Comparison of ENCODE assay signal across 11 cellular contexts in the genomic region with DNA sequence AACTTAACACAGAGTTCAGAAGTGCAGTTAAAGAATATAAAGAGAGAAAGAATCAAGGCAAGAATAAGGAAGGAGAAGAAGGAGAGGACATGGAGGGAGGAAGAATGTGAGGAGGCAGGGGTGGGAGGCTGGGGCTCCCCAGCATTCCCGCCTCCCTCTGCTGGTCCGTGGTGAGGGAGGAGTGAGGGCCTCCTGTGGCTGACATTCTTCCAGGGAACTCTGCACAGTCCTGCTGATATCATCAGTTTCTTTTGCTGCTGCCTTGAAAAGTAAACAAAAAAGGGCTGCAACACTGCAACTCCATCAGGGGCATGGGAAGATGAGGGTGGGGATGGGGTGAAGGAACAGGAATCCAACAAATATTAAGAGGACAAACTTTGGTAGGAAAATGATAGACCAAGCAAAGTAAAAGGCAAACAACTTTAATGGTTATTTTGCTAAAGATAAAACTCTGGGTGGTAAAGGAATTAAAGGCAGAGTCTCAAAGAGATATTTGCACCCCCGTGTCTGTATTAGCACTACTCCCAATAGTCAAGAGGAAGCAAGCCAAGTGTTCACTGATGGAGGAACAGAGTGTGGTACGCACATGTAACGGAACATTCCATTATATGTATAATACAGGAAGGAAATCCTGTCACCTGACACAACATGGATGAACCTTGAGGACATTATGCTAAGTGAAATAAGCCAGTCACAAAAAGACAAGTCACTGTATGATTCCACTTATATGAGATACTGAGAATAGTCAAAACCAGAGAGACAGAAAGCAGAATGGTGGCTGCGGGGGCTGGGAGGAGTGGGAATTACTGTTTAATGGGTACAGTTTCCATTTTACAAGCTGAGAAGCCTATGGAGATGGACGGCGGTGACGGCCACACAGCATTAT. TPM values are rescaled to one million over a fixed set of nuclear protein-coding genes. Genes with fewer than 3 reads are reported as not detected.
DNase-seq lines count a peak whose midpoint lies in the region; ATAC-seq and TF ChIP-seq lines count a peak whose summit lies in the region.
"Had no signal": no experiment of that assay in that cellular context is flagged by ENCODE, and none has a peak within 500 bp of the region (broad histone marks: within the 10 kb centered on the region; RNA-seq: fewer than 3 reads in every experiment).

No MANE protein-coding gene starts in this region.

- 71 to 73% methylated on average over 9 of the region's 9 CpGs for WGBS in testis, 2 donors

- DNase-seq in stimulated activated CD4-positive, alpha-beta T cell treated with anti-CD3 and anti-CD28 coated beads, Interleukin-12 subunit alpha, Interleukin-12 subunit beta, amount 100 ng/mL, for 48 hours (ENCODE audit: low read depth in 2 of 3, low spot score in 1 of 3) = peak in 2 of 3 donors; percentile 53 to 60
- no peak for DNase-seq in stimulated activated CD4-positive, alpha-beta T cell treated with anti-CD3 and anti-CD28 coated beads, Interleukin-4, amount 100 ng/mL, for 1 hour
- DNase-seq in islet precursor cell (peak; percentile 70), testis (peak; percentile 70), NCI-H526 (lab: John Stamatoyannopoulos, UW) (no peak)
- DNase-seq in CD4-positive, alpha-beta memory T cell = no peak
- DNase-seq: KBM-7, left cardiac atrium, NCI-H774 had no signal

- H3K27me3 ChIP-seq in testis = no peaks in the 10 kb centered on the region
- H3K27me3 ChIP-seq in CD4-positive, alpha-beta memory T cell (ENCODE audit: insufficient read depth, low read length) = no peaks in the 10 kb centered on the region

- no peaks in the 10 kb centered on the region for H3K36me3 ChIP-seq in testis (ENCODE audit: low read depth, missing control alignments)
- peaks cover 3% of the 10 kb centered on the region for H3K36me3 ChIP-seq in CD4-positive, alpha-beta memory T cell (ENCODE audit: insufficient read depth, low read length)

- CTCF ChIA-PET in CD4-positive, alpha-beta memory T cell (lab: Charles Lee; ENCODE audit: partially characterized antibody) = interaction anchor here (1.0 to 1.5 kb wide), 2 partner anchors 8 to 47 kb away, joined by 3 to 5 read pairs; a partner anchor contains a TSS

- H3K4me1 Mint-ChIP-seq in activated T-helper 17 cell treated with anti-CD3 and anti-CD28 coated beads, Interleukin-2, amount 50 U/mL, for 72 hours = peaks cover 31% of the 10 kb centered on the region
- H3K4me1 Mint-ChIP-seq in CD4-positive, alpha-beta memory T cell = peaks cover 17 to 26% (median 18%) of the 10 kb centered on the region in 4 donors

- H3K9me3 ChIP-seq in testis = no peaks in the 10 kb centered on the region
- no peaks in the 10 kb centered on the region for H3K9me3 ChIP-seq in CD4-positive, alpha-beta memory T cell (ENCODE audit: control insufficient read depth in 1 of 2, low read length in 2 of 2)

- no peak for TF ChIP-seq CTCF in testis (IDR thresholded peaks at IDR 0.05)

- H3K27me3 Mint-ChIP-seq in activated T-helper 17 cell treated with anti-CD3 and anti-CD28 coated beads, Interleukin-2, amount 50 U/mL, for 72 hours = no peaks in the 10 kb centered on the region
- H3K27me3 Mint-ChIP-seq in CD4-positive, alpha-beta memory T cell = no peaks in the 10 kb centered on the region

- intact Hi-C loops in testis (cut with DNase I; ENCODE audit: low total_unique reads) = no loop called here
- intact Hi-C loops in CD4-positive, alpha-beta memory T cell (cut with micrococcal nuclease) = no loop called here

- peak overlapping the region; percentile 62 for H3K4me3 Mint-ChIP-seq in activated T-helper 17 cell treated with anti-CD3 and anti-CD28 coated beads, Interleukin-2, amount 50 U/mL, for 72 hours
- H3K4me3 Mint-ChIP-seq in CD4-positive, alpha-beta memory T cell = no peak overlapping the region

- no peak overlapping the region for H3K4me3 ChIP-seq in testis
- no peak overlapping the region for H3K4me3 ChIP-seq in CD4-positive, alpha-beta memory T cell (ENCODE audit: low read length in 2 of 2)

- ATAC-seq in activated T-helper 17 cell treated with anti-CD3 and anti-CD28 coated beads, Interleukin-2, amount 50 U/mL, for 72 hours (replicated peaks) = peak; percentile 55
- no peak for ATAC-seq in GM21528 (IDR thresholded peaks at IDR 0.05; ENCODE audit: low FRiP score, unreplicated experiment)

- no peak for TF ChIP-seq POLR2A in testis (IDR thresholded peaks at IDR 0.05)

- H3K36me3 Mint-ChIP-seq in activated T-helper 17 cell treated with anti-CD3 and anti-CD28 coated beads, Interleukin-2, amount 50 U/mL, for 72 hours (ENCODE audit: low read depth) = peaks cover 57% of the 10 kb centered on the region
- H3K36me3 Mint-ChIP-seq in CD4-positive, alpha-beta memory T cell = peaks cover 26 to 29% of the 10 kb centered on the region in 2 donors

- POLR2A ChIA-PET in CD4-positive, alpha-beta memory T cell (lab: Charles Lee; ENCODE audit: partially characterized antibody) = interaction anchor here (1.0 to 14.0 kb wide), 4 partner anchors 10 to 30 kb away, joined by 3 to 230 read pairs (median 4); no protein-coding TSS in a partner anchor

- no peaks in the 10 kb centered on the region for H3K9me3 Mint-ChIP-seq in activated T-helper 17 cell treated with anti-CD3 and anti-CD28 coated beads, Interleukin-2, amount 50 U/mL, for 72 hours
- peaks cover 0 to 4% (median 0%) of the 10 kb centered on the region in 8 donors for H3K9me3 Mint-ChIP-seq in CD4-positive, alpha-beta memory T cell

- H3K27ac Mint-ChIP-seq in activated T-helper 17 cell treated with anti-CD3 and anti-CD28 coated beads, Interleukin-2, amount 50 U/mL, for 72 hours = peak overlapping the region; percentile 86
- H3K27ac Mint-ChIP-seq in CD4-positive, alpha-beta memory T cell = peak overlapping the region in 3 of 7 donors; percentile 43 to 77 (median 64)

- peaks cover 26% of the 10 kb centered on the region for H3K4me1 ChIP-seq in testis
- H3K4me1 ChIP-seq in CD4-positive, alpha-beta memory T cell (ENCODE audit: insufficient read depth, low read length) = peaks cover 7% of the 10 kb centered on the region

- H3K27ac ChIP-seq in testis = peak overlapping the region; percentile 11 to 60
- H3K27ac ChIP-seq in CD4-positive, alpha-beta memory T cell (ENCODE audit: low read depth, low read length) = no peak overlapping the region

RNA-seq across cellular contexts. Expression of a gene that starts 8.0 kb away (rescaled TPM):
- total RNA-seq in activated T-helper 17 cell treated with anti-CD3 and anti-CD28 coated beads, Interleukin-2, amount 50 U/mL, for 72 hours = 100 to 1,000 TPM; 161 to 191 TPM
- 100 to 1,000 TPM; 113 to 212 TPM for total RNA-seq in testis
- 73.6 TPM for polyA plus RNA-seq in testis (ENCODE audit: insufficient read depth, low read depth, low replicate concordance)
- total RNA-seq in CD4-positive, alpha-beta memory T cell = 100 to 1,000 TPM; 552 to 556 TPM
- 100 to 1,000 TPM; 174 to 260 TPM for polyA plus RNA-seq in CD4-positive, alpha-beta memory T cell

Comparison
In these comparisons a context has a peak if more than half of its experiments do, and no peak if none do; other contexts are left out.
1. DNase-seq: peak in stimulated activated CD4-positive, alpha-beta T cell treated with anti-CD3 and anti-CD28 coated beads, Interleukin-12 subunit alpha, Interleukin-12 subunit beta, amount 100 ng/mL, for 48 hours (2 of 3), islet precursor cell (single experiment) and testis (single experiment); none in stimulated activated CD4-positive, alpha-beta T cell treated with anti-CD3 and anti-CD28 coated beads, Interleukin-4, amount 100 ng/mL, for 1 hour (single experiment), NCI-H526 (0 of 2) and CD4-positive, alpha-beta memory T cell (0 of 5).